ENCODE assay signal across 8 cellular contexts in the genomic region with DNA sequence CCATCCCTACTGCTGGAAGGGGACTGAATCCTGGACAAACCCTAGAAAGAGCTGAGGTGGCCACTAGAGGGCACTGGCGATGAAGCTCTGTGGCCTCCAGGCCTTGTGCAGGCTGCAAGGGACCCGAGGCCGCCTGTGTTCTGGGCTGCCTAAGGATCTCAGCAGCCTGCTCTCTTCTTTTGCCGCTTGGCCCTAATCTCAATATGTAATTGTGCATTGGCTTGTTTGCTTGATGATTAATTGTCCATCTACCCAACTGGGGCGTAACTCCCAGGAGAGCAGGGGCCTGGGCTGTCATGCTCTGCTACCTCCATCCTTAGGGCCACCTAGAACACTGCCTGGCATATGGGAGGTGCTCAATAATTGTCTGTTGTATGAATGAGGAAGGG.
A peak's percentile ranks its signal among the peaks of the same experiment; 100 is the strongest.
DNase-seq lines count a peak whose midpoint lies in the region; ATAC-seq and TF ChIP-seq lines count a peak whose summit lies in the region.

No MANE protein-coding gene starts in this region.

- peak; percentile 96 for ATAC-seq in upper lobe of right lung

- no peaks in the 10 kb centered on the region for H3K4me1 ChIP-seq in upper lobe of right lung

- H3K36me3 ChIP-seq in H7 (replicated peaks; ENCODE audit: control insufficient read depth, insufficient read depth, low read length) (no peaks in the 10 kb centered on the region), upper lobe of right lung (peaks cover 24% of the 10 kb centered on the region)

- H3K4me3 ChIP-seq in H7 (ENCODE audit: insufficient read depth, low read depth, low read length) (no peak overlapping the region), upper lobe of right lung (no peak overlapping the region)

- H3K27me3 ChIP-seq in H7 (ENCODE audit: control insufficient read depth, insufficient read depth, low read length) (no peaks in the 10 kb centered on the region), upper lobe of right lung (no peaks in the 10 kb centered on the region)

- intact Hi-C loops in posterior vena cava (cut with DNase I) (loop anchor here in 1 of 2 donors (2.0 kb wide), 1 partner anchor 84 kb away; no protein-coding TSS in a partner anchor), upper lobe of right lung (cut with DNase I) (loop anchor here (5.0 kb wide), 1 partner anchor 80 kb away; no protein-coding TSS in a partner anchor)

- DNase-seq in EL (peak; percentile 78), H7 (peak; percentile 92), MV-4-11 (lab: John Stamatoyannopoulos, UW) (peak; percentile 60), SK-N-DZ (ENCODE audit: low spot score) (peak; percentile 71), glomerular endothelial cell (ENCODE audit: extremely low read depth, low read depth, low spot score) (peak; percentile 55), posterior vena cava (ENCODE audit: low spot score) (peak; percentile 95), upper lobe of right lung (peak; percentile 86)
- DNase-seq in activated naive CD4-positive, alpha-beta T cell treated with Interleukin-2 at 50 U/mL for 16 hours, result peak; percentile 79

- peak; percentile 92 for TF ChIP-seq CTCF in upper lobe of right lung (IDR thresholded peaks at IDR 0.05)

- no peaks in the 10 kb centered on the region for H3K9me3 ChIP-seq in upper lobe of right lung

- no peak overlapping the region for H3K27ac ChIP-seq in upper lobe of right lung
